Comparison of ENCODE assay signal across 17 cellular contexts in genomic region chr10:121098231-121098630, GRCh38.
A peak's percentile ranks its signal among the peaks of the same experiment; 100 is the strongest.
DNase-seq lines count a peak whose midpoint lies in the region; ATAC-seq, FAIRE-seq and TF ChIP-seq lines count a peak whose summit lies in the region.
"Had no signal": no experiment of that assay in that cellular context is flagged by ENCODE, and none has a peak within 500 bp of the region (broad histone marks: within the 10 kb centered on the region; RNA-seq: fewer than 3 reads in every experiment).

No MANE protein-coding gene starts in this region.

- CTCF ChIA-PET in naive thymus-derived CD4-positive, alpha-beta T cell (lab: Charles Lee), result no interaction called here

- no peaks in the 10 kb centered on the region for H3K79me2 ChIP-seq in hepatocyte

- ATAC-seq in naive thymus-derived CD4-positive, alpha-beta T cell, result no peak

- H3K4me2 ChIP-seq in hepatocyte, result peak overlapping the region; percentile 19
- H3K4me2 ChIP-seq: BLaER1 treated with 17β-estradiol and CSF1 and Interleukin-3, amounts not matched to agents 10 nM and 100 nM had no signal

- peaks cover 0 to 7% (median 0%) of the 10 kb centered on the region in 11 donors for H3K9me3 Mint-ChIP-seq in naive thymus-derived CD4-positive, alpha-beta T cell
- H3K9me3 Mint-ChIP-seq: CD8-positive, alpha-beta memory T cell had no signal

- H3K36me3 ChIP-seq in hepatocyte (replicated peaks; ENCODE audit: insufficient read depth, low read depth), result no peaks in the 10 kb centered on the region
- no peaks in the 10 kb centered on the region for H3K36me3 ChIP-seq in naive thymus-derived CD4-positive, alpha-beta T cell (ENCODE audit: control insufficient read depth in 2 of 3, insufficient read depth in 3 of 3, low read length in 3 of 3)
- H3K36me3 ChIP-seq: BLaER1 treated with 17β-estradiol and CSF1 and Interleukin-3, amounts not matched to agents 10 nM and 100 nM; HAP-1 had no signal

- no peaks in the 10 kb centered on the region for H4K20me1 ChIP-seq in hepatocyte (ENCODE audit: insufficient read depth, poor library complexity, severe bottlenecking)
- H4K20me1 ChIP-seq: BLaER1 treated with 17β-estradiol and CSF1 and Interleukin-3, amounts not matched to agents 10 nM and 100 nM had no signal

- POLR2A ChIA-PET in naive thymus-derived CD4-positive, alpha-beta T cell (lab: Charles Lee), result no interaction called here

- H3K27ac Mint-ChIP-seq in naive thymus-derived CD4-positive, alpha-beta T cell, result no peak overlapping the region
- H3K27ac Mint-ChIP-seq: B cell; CD8-positive, alpha-beta memory T cell had no signal

- no peaks in the 10 kb centered on the region for H3K9me3 ChIP-seq in hepatocyte (ENCODE audit: low read depth)
- no peaks in the 10 kb centered on the region for H3K9me3 ChIP-seq in naive thymus-derived CD4-positive, alpha-beta T cell (ENCODE audit: control insufficient read depth in 2 of 3, low read length in 3 of 3)
- H3K9me3 ChIP-seq: Caco-2, HAP-1 had no signal

- DNase-seq in NCI-H524 (lab: John Stamatoyannopoulos, UW) (peak; percentile 5 to 35), NCI-H82 treated with DMSO at 0.1 percent for 48 hours (lab: John Stamatoyannopoulos, UW; ENCODE audit: unreplicated experiment) (peak; percentile 19), hepatocyte (ENCODE audit: low spot score) (no peak), D721Med (ENCODE audit: insufficient read length, low spot score) (no peak), ecto neural progenitor cell (ENCODE audit: low spot score) (no peak)
- no peak for DNase-seq in naive thymus-derived CD4-positive, alpha-beta T cell
- DNase-seq: Caco-2; CD8-positive, alpha-beta memory T cell; DMS153; DMS79; GDM1; GM23248 had no signal

- H3K36me3 Mint-ChIP-seq in naive thymus-derived CD4-positive, alpha-beta T cell, result no peaks in the 10 kb centered on the region
- H3K36me3 Mint-ChIP-seq: CD8-positive, alpha-beta memory T cell had no signal

- 32% methylated on average over 3 of the region's 3 CpGs for WGBS in hepatocyte (ENCODE audit: low lambda C conversion rate, missing lambda C conversion rate)

- H3K9me2 ChIP-seq in hepatocyte (replicated peaks; ENCODE audit: insufficient read depth), result no peaks in the 10 kb centered on the region

- H3K4me1 Mint-ChIP-seq in naive thymus-derived CD4-positive, alpha-beta T cell, result no peaks in the 10 kb centered on the region
- H3K4me1 Mint-ChIP-seq: B cell; CD8-positive, alpha-beta memory T cell had no signal

- no peaks in the 10 kb centered on the region for H3K27me3 ChIP-seq in hepatocyte
- H3K27me3 ChIP-seq in naive thymus-derived CD4-positive, alpha-beta T cell (ENCODE audit: control insufficient read depth in 2 of 2, insufficient read depth in 2 of 2, low read length in 2 of 2), result no peaks in the 10 kb centered on the region
- H3K27me3 ChIP-seq: BLaER1 treated with 17β-estradiol and CSF1 and Interleukin-3, amounts not matched to agents 10 nM and 100 nM had no signal

- no peak for FAIRE-seq in D721Med (lab: Jason Lieb, UNC)
- FAIRE-seq: GM12892, GM18507 had no signal

- intact Hi-C loops in naive thymus-derived CD4-positive, alpha-beta T cell (cut with micrococcal nuclease), result no loop called here

- no peak overlapping the region for H3K4me3 Mint-ChIP-seq in naive thymus-derived CD4-positive, alpha-beta T cell
- H3K4me3 Mint-ChIP-seq: B cell; CD8-positive, alpha-beta memory T cell had no signal

- TF ChIP-seq CTCF in hepatocyte (IDR thresholded peaks at IDR 0.05; ENCODE audit: poor library complexity), result no peak
- no peak for TF ChIP-seq CTCF in D721Med (IDR thresholded peaks at IDR 0.05; ENCODE audit: insufficient read depth, missing control alignments)

- peak overlapping the region; percentile 5 for H3K27ac ChIP-seq in hepatocyte
- no peak overlapping the region for H3K27ac ChIP-seq in naive thymus-derived CD4-positive, alpha-beta T cell (ENCODE audit: low read depth, low read length)
- H3K27ac ChIP-seq: BLaER1 treated with 17β-estradiol and CSF1 and Interleukin-3, amounts not matched to agents 10 nM and 100 nM; GM23248 had no signal

- peaks cover 19% of the 10 kb centered on the region for H3K4me1 ChIP-seq in hepatocyte (ENCODE audit: insufficient read depth)
- no peaks in the 10 kb centered on the region for H3K4me1 ChIP-seq in naive thymus-derived CD4-positive, alpha-beta T cell (ENCODE audit: control insufficient read depth in 2 of 2, insufficient read depth in 2 of 2, low read length in 2 of 2)
- H3K4me1 ChIP-seq: BLaER1 treated with 17β-estradiol and CSF1 and Interleukin-3, amounts not matched to agents 10 nM and 100 nM; HAP-1 had no signal

- H3K27me3 Mint-ChIP-seq in naive thymus-derived CD4-positive, alpha-beta T cell, result peaks cover 0 to 4% (median 0%) of the 10 kb centered on the region in 5 donors

- no peak overlapping the region for H2AFZ ChIP-seq in hepatocyte
- H2AFZ ChIP-seq: GM23248 had no signal

- no peak overlapping the region for H3K4me3 ChIP-seq in hepatocyte
- no peak overlapping the region for H3K4me3 ChIP-seq in naive thymus-derived CD4-positive, alpha-beta T cell (ENCODE audit: low read length)
- H3K4me3 ChIP-seq: BLaER1 treated with 17β-estradiol and CSF1 and Interleukin-3, amounts not matched to agents 10 nM and 100 nM; GM23248; HAP-1 had no signal

Comparison
In these comparisons a context has a peak if more than half of its experiments do, and no peak if none do; other contexts are left out.
1. DNase-seq: peak in NCI-H524 (2 of 2) and NCI-H82 treated with DMSO at 0.1 percent for 48 hours (single experiment); none in hepatocyte (single experiment), D721Med (single experiment), ecto neural progenitor cell (single experiment) and naive thymus-derived CD4-positive, alpha-beta T cell (0 of 9).